In genomic region chr5:81794246-81794645, GRCh38 we compare ENCODE assay signal across 23 cellular contexts. TPM values are rescaled to one million over a fixed set of nuclear protein-coding genes. Genes with fewer than 3 reads are reported as not detected.
DNase-seq lines count a peak whose midpoint lies in the region; ATAC-seq and TF ChIP-seq lines count a peak whose summit lies in the region.
"Had no signal": no experiment of that assay in that cellular context is flagged by ENCODE, and none has a peak within 500 bp of the region (broad histone marks: within the 10 kb centered on the region; RNA-seq: fewer than 3 reads in every experiment).

No MANE protein-coding gene starts in this region.

- H2BK20ac ChIP-seq in IMR-90 (ENCODE audit: low read depth, low read length): no peak overlapping the region

- TF ChIP-seq RAD21 in IMR-90 (IDR thresholded peaks at IDR 0.05; ENCODE audit: low read length): no peak

- H2AK5ac ChIP-seq in IMR-90 (ENCODE audit: low read depth, low read length): no peak overlapping the region

- H3K4me1 Mint-ChIP-seq in nephron: peaks cover 49% of the 10 kb centered on the region

- no peaks in the 10 kb centered on the region for H3K9me3 Mint-ChIP-seq in nephron
- H3K9me3 Mint-ChIP-seq: CD4-positive, alpha-beta T cell had no signal

- H2BK120ac ChIP-seq in IMR-90 (ENCODE audit: low read depth, low read length): no peak overlapping the region

- H4K91ac ChIP-seq in IMR-90 (ENCODE audit: insufficient read depth, low read depth, low read length): no peak overlapping the region

- no peaks in the 10 kb centered on the region for H3K36me3 ChIP-seq in DND-41 (ENCODE audit: insufficient read depth, low read length)
- no peaks in the 10 kb centered on the region for H3K36me3 ChIP-seq in IMR-90 (ENCODE audit: control insufficient read depth, insufficient read depth, low read length)
- H3K36me3 ChIP-seq in sigmoid colon: no peaks in the 10 kb centered on the region
- H3K36me3 ChIP-seq: BLaER1 treated with 17β-estradiol and CSF1 and Interleukin-3, amounts not matched to agents 10 nM and 100 nM had no signal

- CTCF ChIA-PET in IMR-90 (lab: Yijun Ruan, JAX): no interaction called here

- no peak overlapping the region for H3K27ac ChIP-seq in DND-41 (ENCODE audit: low read length)
- H3K27ac ChIP-seq in IMR-90 (ENCODE audit: insufficient read depth, low read length): no peak overlapping the region
- H3K27ac ChIP-seq in sigmoid colon: no peak overlapping the region
- H3K27ac ChIP-seq: A549; BLaER1 treated with 17β-estradiol and CSF1 and Interleukin-3, amounts not matched to agents 10 nM and 100 nM had no signal

- H3K4me2 ChIP-seq in DND-41 (ENCODE audit: insufficient read depth, low read length) (no peak overlapping the region), IMR-90 (ENCODE audit: low read depth, low read length) (no peak overlapping the region)
- H3K4me2 ChIP-seq: A549 had no signal

- H3K18ac ChIP-seq in IMR-90 (ENCODE audit: low read depth, low read length): no peak overlapping the region

- no peaks in the 10 kb centered on the region for H3K79me1 ChIP-seq in IMR-90 (ENCODE audit: low read depth in 1 of 2, low read length in 2 of 2)

- no peak overlapping the region for H3K23ac ChIP-seq in IMR-90 (ENCODE audit: low read depth, low read length)

- H3K9me3 ChIP-seq in DND-41 (ENCODE audit: insufficient read depth, low read length, severe bottlenecking) (no peaks in the 10 kb centered on the region), IMR-90 (ENCODE audit: control insufficient read depth, insufficient read depth, low read length) (no peaks in the 10 kb centered on the region), sigmoid colon (no peaks in the 10 kb centered on the region)
- H3K9me3 ChIP-seq: A549; BLaER1 treated with 17β-estradiol and CSF1 and Interleukin-3, amounts not matched to agents 10 nM and 100 nM had no signal

- no peak overlapping the region for H4K8ac ChIP-seq in IMR-90 (ENCODE audit: low read depth in 2 of 2, low read length in 2 of 2)

- no peaks in the 10 kb centered on the region for H3K79me2 ChIP-seq in DND-41 (ENCODE audit: insufficient read depth, low read length)

- H3K27ac Mint-ChIP-seq in nephron: peak overlapping the region; percentile 80 to 92 (median 88)
- H3K27ac Mint-ChIP-seq: CD4-positive, alpha-beta T cell had no signal

- in situ Hi-C loops in IMR-90 (cut with MboI; ENCODE audit: low sequenced_read_pairs): no loop called here

- H3K4me1 ChIP-seq in DND-41 (ENCODE audit: insufficient read depth, low read length): peaks cover 45% of the 10 kb centered on the region
- no peaks in the 10 kb centered on the region; the same call in none of the 2 replicates for H3K4me1 ChIP-seq in IMR-90 (ENCODE audit: control insufficient read depth, insufficient read depth, low read length)
- no peaks in the 10 kb centered on the region for H3K4me1 ChIP-seq in sigmoid colon
- H3K4me1 ChIP-seq: A549 had no signal

- POLR2A ChIA-PET in IMR-90 (lab: Charles Lee; ENCODE audit: unreplicated experiment): no interaction called here

- BruUV-seq in IMR-90 (replicated peaks; lab: Mats Ljungman, UMichigan): no TSS peak

- H4K5ac ChIP-seq in IMR-90 (ENCODE audit: low read depth, low read length): no peak overlapping the region

- H4K20me1 ChIP-seq in DND-41 (ENCODE audit: insufficient read depth, low read length): no peaks in the 10 kb centered on the region
- no peaks in the 10 kb centered on the region for H4K20me1 ChIP-seq in IMR-90 (ENCODE audit: insufficient read depth, low read length)
- H4K20me1 ChIP-seq: BLaER1 treated with 17β-estradiol and CSF1 and Interleukin-3, amounts not matched to agents 10 nM and 100 nM had no signal

- dilution Hi-C loops in IMR-90 (cut with HindIII; ENCODE audit: low sequenced_read_pairs, unreplicated experiment): no loop called here

- H3K27me3 ChIP-seq in DND-41 (ENCODE audit: insufficient read depth, low read length, poor library complexity): no peaks in the 10 kb centered on the region
- H3K27me3 ChIP-seq in IMR-90 (ENCODE audit: control insufficient read depth, insufficient read depth, low read length): no peaks in the 10 kb centered on the region
- H3K27me3 ChIP-seq in sigmoid colon: no peaks in the 10 kb centered on the region
- H3K27me3 ChIP-seq: BLaER1 treated with 17β-estradiol and CSF1 and Interleukin-3, amounts not matched to agents 10 nM and 100 nM had no signal

- no peaks in the 10 kb centered on the region for H3K9me1 ChIP-seq in IMR-90 (ENCODE audit: insufficient read depth, low read length)

- no peak for TF ChIP-seq EP300 in sigmoid colon (IDR thresholded peaks at IDR 0.05)

- H2AK9ac ChIP-seq in IMR-90 (replicated peaks; ENCODE audit: low read depth, low read length, poor library complexity): no peak overlapping the region

- H2AFZ ChIP-seq in DND-41 (ENCODE audit: low read depth, low read length) (no peak overlapping the region), IMR-90 (replicated peaks; ENCODE audit: low read length, poor library complexity) (no peak overlapping the region)

- H2BK15ac ChIP-seq in IMR-90 (ENCODE audit: low read depth, low read length): no peak overlapping the region

- H3K4me3 Mint-ChIP-seq in nephron: no peak overlapping the region
- H3K4me3 Mint-ChIP-seq: CD4-positive, alpha-beta T cell had no signal

- peak; percentile 59 for ATAC-seq in DND-41 (ENCODE audit: insufficient read depth, low read depth)
- ATAC-seq in IMR-90 (ENCODE audit: low read depth): peak; percentile 59
- no peak for ATAC-seq in HG02763 (IDR thresholded peaks at IDR 0.05; ENCODE audit: unreplicated experiment)
- ATAC-seq: A549, HepG2, K562 had no signal

- no peak overlapping the region for H3K4ac ChIP-seq in IMR-90 (ENCODE audit: low read depth, low read length)

- H3K27me3 Mint-ChIP-seq in nephron (ENCODE audit: low read depth): no peaks in the 10 kb centered on the region
- H3K27me3 Mint-ChIP-seq: CD4-positive, alpha-beta T cell had no signal

- TF ChIP-seq POLR2A in IMR-90 (IDR thresholded peaks at IDR 0.05; ENCODE audit: low read depth, low read length): no peak
- no peak for TF ChIP-seq POLR2A in sigmoid colon (IDR thresholded peaks at IDR 0.05)

- intact Hi-C loops in IMR-90 (cut with micrococcal nuclease): no loop called here
- intact Hi-C loops in sigmoid colon (cut with DNase I): no loop called here

- DNase-seq in DND-41 (peak; percentile 39), IMR-90 (peak; percentile 40), fibroblast of villous mesenchyme (ENCODE audit: low read depth) (peak; percentile 30), cerebellar nuclear complex (lab: John Stamatoyannopoulos, UW) (no peak), sigmoid colon (no peak)
- DNase-seq: AML-193; CD4-positive, alpha-beta T cell; H7; Kasumi-1; NCI-H1092 treated with DMSO at 0.1 percent for 48 hours; NCI-H1436; NCI-H1930; NCI-H2107; NCI-H446; NCI-H526; RPMI8226; SHP77 treated with DMSO at 0.1 percent for 48 hours had no signal

- no peak overlapping the region for H3K4me3 ChIP-seq in DND-41 (ENCODE audit: low read depth in 1 of 2, low read length in 2 of 2)
- H3K4me3 ChIP-seq in IMR-90 (ENCODE audit: insufficient read depth, low read depth, low read length): no peak overlapping the region
- no peak overlapping the region for H3K4me3 ChIP-seq in fibroblast of villous mesenchyme (ENCODE audit: low read depth, low read length)
- H3K4me3 ChIP-seq in sigmoid colon: no peak overlapping the region
- H3K4me3 ChIP-seq: A549; BLaER1 treated with 17β-estradiol and CSF1 and Interleukin-3, amounts not matched to agents 10 nM and 100 nM; K562 had no signal

- H3K9ac ChIP-seq in DND-41 (ENCODE audit: low read depth, low read length) (no peak overlapping the region), IMR-90 (ENCODE audit: low read depth, low read length) (no peak overlapping the region)
- H3K9ac ChIP-seq: BLaER1 treated with 17β-estradiol and CSF1 and Interleukin-3, amounts not matched to agents 10 nM and 100 nM had no signal

- no CpG with 5 or more reads among the region's 4 CpGs for WGBS in IMR-90 (ENCODE audit: extremely low coverage in 2 of 2, insufficient read length in 1 of 2), 2 experiments
- WGBS in sigmoid colon, 2 donors: 71 to 80% methylated on average over 4 of the region's 4 CpGs

- no peak overlapping the region for H3K14ac ChIP-seq in IMR-90 (replicated peaks; ENCODE audit: low read depth, low read length)

- no peaks in the 10 kb centered on the region for H3K36me3 Mint-ChIP-seq in nephron (ENCODE audit: low read depth)

- no peak overlapping the region for H2BK5ac ChIP-seq in IMR-90 (ENCODE audit: low read depth, low read length, poor library complexity, severe bottlenecking)

- H3K56ac ChIP-seq in IMR-90 (ENCODE audit: extremely low read depth, insufficient read depth, low read length): no peak overlapping the region

- TF ChIP-seq CTCF in DND-41 (IDR thresholded peaks at IDR 0.05; ENCODE audit: borderline replicate concordance, extremely low read depth, low read length, poor library complexity, severe bottlenecking): no peak
- no peak for TF ChIP-seq CTCF in IMR-90 (conservative IDR thresholded peaks at IDR 0.05; ENCODE audit: low read depth, low read length)
- no peak for TF ChIP-seq CTCF in fibroblast of villous mesenchyme (IDR thresholded peaks at IDR 0.05; ENCODE audit: insufficient read depth, low read depth, low read length)
- TF ChIP-seq CTCF in nephron (IDR thresholded peaks at IDR 0.05; ENCODE audit: unreplicated experiment in 3 of 3): no peak
- TF ChIP-seq CTCF in sigmoid colon (IDR thresholded peaks at IDR 0.05): no peak

TF ChIP-seq in IMR-90, 13 proteins besides CTCF, POLR2A, EP300 and RAD21 (continues in another document):
- TF ChIP-seq FOS (IDR thresholded peaks at IDR 0.05; ENCODE audit: low read depth, low read length) (no peak), NFE2L2 (IDR thresholded peaks at IDR 0.05; ENCODE audit: low read depth, low read length) (no peak), CEBPB (IDR thresholded peaks at IDR 0.05; ENCODE audit: low read depth, low read length) (no peak), MAFK (IDR thresholded peaks at IDR 0.05; ENCODE audit: low read depth, low read length) (no peak), BHLHE40 (IDR thresholded peaks at IDR 0.05; ENCODE audit: low read depth, low read length) (no peak), SMC3 (IDR thresholded peaks at IDR 0.05; ENCODE audit: low read depth, low read length) (no peak), MXI1 (IDR thresholded peaks at IDR 0.05; ENCODE audit: borderline replicate concordance, low read depth, low read length) (no peak)

RNA-seq across cellular contexts. Expression of gene SSBP2, which starts 43.3 kb away (rescaled TPM):
- total RNA-seq in IMR-90 (2012; rRNA removed) (33.6 and 42.7 TPM in 2 replicates), fibroblast of villous mesenchyme (15.5 and 18.7 TPM in 2 replicates), sigmoid colon (10 to 100 TPM; 68.7 to 89.2 (median 84.6) TPM)
- polyA plus RNA-seq in IMR-90 (2012; rRNA removed) (35.0 and 38.4 TPM in 2 replicates), sigmoid colon (10 to 100 TPM in 2 of 3 donors, 1 to 10 TPM in 1; 9.9 to 19.2 (median 14.1) TPM)
- 14.1 and 16.7 TPM in 2 replicates for polyA plus RNA-seq in IMR-90 (2012; cell fraction: cytosol; rRNA removed)
- polyA plus RNA-seq in IMR-90 (2012; cell fraction: nucleus; rRNA removed; ENCODE audit: low replicate concordance): 15.5 and 49.1 TPM in 2 replicates
- total RNA-seq: HepG2 had no signal

Comparison
In these comparisons a context has a peak if more than half of its experiments do, and no peak if none do; other contexts are left out.
1. DNase-seq: peak in DND-41 (single experiment), IMR-90 (single experiment) and fibroblast of villous mesenchyme (single experiment); none in cerebellar nuclear complex (0 of 2) and sigmoid colon (single experiment).